3 cellular contexts compared by ENCODE assay signal in genomic region chr17:82344175-82344907, GRCh38.
A peak's percentile ranks its signal among the peaks of the same experiment; 100 is the strongest.
TF ChIP-seq lines count a peak whose summit lies in the region.

No MANE protein-coding gene starts in this region.

TF ChIP-seq in HEK293, 187 proteins besides CTCF, POLR2A, EP300 and RAD21 (continues in another document):
- TF ChIP-seq ZNF341 (tag by site-specific recombination; IDR thresholded peaks at IDR 0.05; ENCODE audit: low read depth), result 0 out of 2 replicates have a peak, but pooled peaks have one; percentile 17
- no peak for TF ChIP-seq ZNF23 (tag by site-specific recombination; IDR thresholded peaks at IDR 0.05; ENCODE audit: borderline replicate concordance)
- no peak for TF ChIP-seq ZNF24 (tag by site-specific recombination; IDR thresholded peaks at IDR 0.05)
- TF ChIP-seq, protein P1, sequence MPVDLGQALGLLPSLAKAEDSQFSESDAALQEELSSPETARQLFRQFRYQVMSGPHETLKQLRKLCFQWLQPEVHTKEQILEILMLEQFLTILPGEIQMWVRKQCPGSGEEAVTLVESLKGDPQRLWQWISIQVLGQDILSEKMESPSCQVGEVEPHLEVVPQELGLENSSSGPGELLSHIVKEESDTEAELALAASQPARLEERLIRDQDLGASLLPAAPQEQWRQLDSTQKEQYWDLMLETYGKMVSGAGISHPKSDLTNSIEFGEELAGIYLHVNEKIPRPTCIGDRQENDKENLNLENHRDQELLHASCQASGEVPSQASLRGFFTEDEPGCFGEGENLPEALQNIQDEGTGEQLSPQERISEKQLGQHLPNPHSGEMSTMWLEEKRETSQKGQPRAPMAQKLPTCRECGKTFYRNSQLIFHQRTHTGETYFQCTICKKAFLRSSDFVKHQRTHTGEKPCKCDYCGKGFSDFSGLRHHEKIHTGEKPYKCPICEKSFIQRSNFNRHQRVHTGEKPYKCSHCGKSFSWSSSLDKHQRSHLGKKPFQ (tag by site-specific recombination; IDR thresholded peaks at IDR 0.05), result no peak
- no peak for TF ChIP-seq ZNF266 (tag by site-specific recombination; IDR thresholded peaks at IDR 0.05; ENCODE audit: low read depth)
- TF ChIP-seq, protein P2, sequence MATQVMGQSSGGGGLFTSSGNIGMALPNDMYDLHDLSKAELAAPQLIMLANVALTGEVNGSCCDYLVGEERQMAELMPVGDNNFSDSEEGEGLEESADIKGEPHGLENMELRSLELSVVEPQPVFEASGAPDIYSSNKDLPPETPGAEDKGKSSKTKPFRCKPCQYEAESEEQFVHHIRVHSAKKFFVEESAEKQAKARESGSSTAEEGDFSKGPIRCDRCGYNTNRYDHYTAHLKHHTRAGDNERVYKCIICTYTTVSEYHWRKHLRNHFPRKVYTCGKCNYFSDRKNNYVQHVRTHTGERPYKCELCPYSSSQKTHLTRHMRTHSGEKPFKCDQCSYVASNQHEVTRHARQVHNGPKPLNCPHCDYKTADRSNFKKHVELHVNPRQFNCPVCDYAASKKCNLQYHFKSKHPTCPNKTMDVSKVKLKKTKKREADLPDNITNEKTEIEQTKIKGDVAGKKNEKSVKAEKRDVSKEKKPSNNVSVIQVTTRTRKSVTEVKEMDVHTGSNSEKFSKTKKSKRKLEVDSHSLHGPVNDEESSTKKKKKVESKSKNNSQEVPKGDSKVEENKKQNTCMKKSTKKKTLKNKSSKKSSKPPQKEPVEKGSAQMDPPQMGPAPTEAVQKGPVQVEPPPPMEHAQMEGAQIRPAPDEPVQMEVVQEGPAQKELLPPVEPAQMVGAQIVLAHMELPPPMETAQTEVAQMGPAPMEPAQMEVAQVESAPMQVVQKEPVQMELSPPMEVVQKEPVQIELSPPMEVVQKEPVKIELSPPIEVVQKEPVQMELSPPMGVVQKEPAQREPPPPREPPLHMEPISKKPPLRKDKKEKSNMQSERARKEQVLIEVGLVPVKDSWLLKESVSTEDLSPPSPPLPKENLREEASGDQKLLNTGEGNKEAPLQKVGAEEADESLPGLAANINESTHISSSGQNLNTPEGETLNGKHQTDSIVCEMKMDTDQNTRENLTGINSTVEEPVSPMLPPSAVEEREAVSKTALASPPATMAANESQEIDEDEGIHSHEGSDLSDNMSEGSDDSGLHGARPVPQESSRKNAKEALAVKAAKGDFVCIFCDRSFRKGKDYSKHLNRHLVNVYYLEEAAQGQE (tag by site-specific recombination; IDR thresholded peaks at IDR 0.05), result no peak
- TF ChIP-seq SALL2 (tag by site-specific recombination; IDR thresholded peaks at IDR 0.05; ENCODE audit: borderline replicate concordance), result no peak
- no peak for TF ChIP-seq ZNF629 (tag by site-specific recombination; IDR thresholded peaks at IDR 0.05)
- TF ChIP-seq ZNF175 (tag by site-specific recombination; IDR thresholded peaks at IDR 0.05), result no peak
- no peak for TF ChIP-seq ZNF184 (tag by site-specific recombination; IDR thresholded peaks at IDR 0.05)
- TF ChIP-seq WT1 (tag by site-specific recombination; IDR thresholded peaks at IDR 0.05), result no peak
- no peak for TF ChIP-seq KLF1 (tag by site-specific recombination; IDR thresholded peaks at IDR 0.05)
- TF ChIP-seq ZNF488 (tag by site-specific recombination; IDR thresholded peaks at IDR 0.05), result no peak
- peak; percentile 32; the same call in 1 of the 2 replicates for TF ChIP-seq GLIS1 (tag by site-specific recombination; IDR thresholded peaks at IDR 0.05)
- no peak for TF ChIP-seq ZNF623 (tag by site-specific recombination; IDR thresholded peaks at IDR 0.05)
- TF ChIP-seq OSR2 (tag by site-specific recombination; IDR thresholded peaks at IDR 0.05), result no peak
- TF ChIP-seq ZNF404 (tag by site-specific recombination; IDR thresholded peaks at IDR 0.05), result no peak

TF ChIP-seq in HepG2, 621 proteins besides CTCF, POLR2A, EP300 and RAD21 (continues in another document):
- TF ChIP-seq ZNF589 (CRISPR knock-in tag; conservative IDR thresholded peaks at IDR 0.05), result no peak
- peak; percentile 26 for TF ChIP-seq ZFX (CRISPR knock-in tag; IDR thresholded peaks at IDR 0.05; ENCODE audit: low read depth)
- TF ChIP-seq SETDB1 (CRISPR knock-in tag; IDR thresholded peaks at IDR 0.05; ENCODE audit: borderline replicate concordance), result no peak
- 0 out of 2 replicates have a peak, but pooled peaks have one; percentile 47 for TF ChIP-seq BRD4 (CRISPR knock-in tag; IDR thresholded peaks at IDR 0.05)
- TF ChIP-seq RBM22 (optimal IDR thresholded peaks at IDR 0.05; ENCODE audit: low read length), result no peak
- TF ChIP-seq, protein P3, sequence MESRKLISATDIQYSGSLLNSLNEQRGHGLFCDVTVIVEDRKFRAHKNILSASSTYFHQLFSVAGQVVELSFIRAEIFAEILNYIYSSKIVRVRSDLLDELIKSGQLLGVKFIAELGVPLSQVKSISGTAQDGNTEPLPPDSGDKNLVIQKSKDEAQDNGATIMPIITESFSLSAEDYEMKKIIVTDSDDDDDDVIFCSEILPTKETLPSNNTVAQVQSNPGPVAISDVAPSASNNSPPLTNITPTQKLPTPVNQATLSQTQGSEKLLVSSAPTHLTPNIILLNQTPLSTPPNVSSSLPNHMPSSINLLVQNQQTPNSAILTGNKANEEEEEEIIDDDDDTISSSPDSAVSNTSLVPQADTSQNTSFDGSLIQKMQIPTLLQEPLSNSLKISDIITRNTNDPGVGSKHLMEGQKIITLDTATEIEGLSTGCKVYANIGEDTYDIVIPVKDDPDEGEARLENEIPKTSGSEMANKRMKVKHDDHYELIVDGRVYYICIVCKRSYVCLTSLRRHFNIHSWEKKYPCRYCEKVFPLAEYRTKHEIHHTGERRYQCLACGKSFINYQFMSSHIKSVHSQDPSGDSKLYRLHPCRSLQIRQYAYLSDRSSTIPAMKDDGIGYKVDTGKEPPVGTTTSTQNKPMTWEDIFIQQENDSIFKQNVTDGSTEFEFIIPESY (CRISPR knock-in tag; IDR thresholded peaks at IDR 0.05), result peak; percentile 29; the same call in 1 of the 2 replicates
- TF ChIP-seq ZNF547 (CRISPR knock-in tag; IDR thresholded peaks at IDR 0.05), result peak; percentile 11; the same call in 1 of the 2 replicates
- no peak for TF ChIP-seq ZNF850 (CRISPR knock-in tag; conservative IDR thresholded peaks at IDR 0.05)
- TF ChIP-seq, protein P4, sequence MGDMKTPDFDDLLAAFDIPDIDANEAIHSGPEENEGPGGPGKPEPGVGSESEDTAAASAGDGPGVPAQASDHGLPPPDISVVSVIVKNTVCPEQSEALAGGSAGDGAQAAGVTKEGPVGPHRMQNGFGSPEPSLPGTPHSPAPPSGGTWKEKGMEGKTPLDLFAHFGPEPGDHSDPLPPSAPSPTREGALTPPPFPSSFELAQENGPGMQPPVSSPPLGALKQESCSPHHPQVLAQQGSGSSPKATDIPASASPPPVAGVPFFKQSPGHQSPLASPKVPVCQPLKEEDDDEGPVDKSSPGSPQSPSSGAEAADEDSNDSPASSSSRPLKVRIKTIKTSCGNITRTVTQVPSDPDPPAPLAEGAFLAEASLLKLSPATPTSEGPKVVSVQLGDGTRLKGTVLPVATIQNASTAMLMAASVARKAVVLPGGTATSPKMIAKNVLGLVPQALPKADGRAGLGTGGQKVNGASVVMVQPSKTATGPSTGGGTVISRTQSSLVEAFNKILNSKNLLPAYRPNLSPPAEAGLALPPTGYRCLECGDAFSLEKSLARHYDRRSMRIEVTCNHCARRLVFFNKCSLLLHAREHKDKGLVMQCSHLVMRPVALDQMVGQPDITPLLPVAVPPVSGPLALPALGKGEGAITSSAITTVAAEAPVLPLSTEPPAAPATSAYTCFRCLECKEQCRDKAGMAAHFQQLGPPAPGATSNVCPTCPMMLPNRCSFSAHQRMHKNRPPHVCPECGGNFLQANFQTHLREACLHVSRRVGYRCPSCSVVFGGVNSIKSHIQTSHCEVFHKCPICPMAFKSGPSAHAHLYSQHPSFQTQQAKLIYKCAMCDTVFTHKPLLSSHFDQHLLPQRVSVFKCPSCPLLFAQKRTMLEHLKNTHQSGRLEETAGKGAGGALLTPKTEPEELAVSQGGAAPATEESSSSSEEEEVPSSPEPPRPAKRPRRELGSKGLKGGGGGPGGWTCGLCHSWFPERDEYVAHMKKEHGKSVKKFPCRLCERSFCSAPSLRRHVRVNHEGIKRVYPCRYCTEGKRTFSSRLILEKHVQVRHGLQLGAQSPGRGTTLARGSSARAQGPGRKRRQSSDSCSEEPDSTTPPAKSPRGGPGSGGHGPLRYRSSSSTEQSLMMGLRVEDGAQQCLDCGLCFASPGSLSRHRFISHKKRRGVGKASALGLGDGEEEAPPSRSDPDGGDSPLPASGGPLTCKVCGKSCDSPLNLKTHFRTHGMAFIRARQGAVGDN (CRISPR knock-in tag; IDR thresholded peaks at IDR 0.05), result peak; percentile 72
- TF ChIP-seq THAP11 (CRISPR knock-in tag; IDR thresholded peaks at IDR 0.05), result 0 out of 2 replicates have a peak, but pooled peaks have one; percentile 1
- TF ChIP-seq ZNF256 (CRISPR knock-in tag; conservative IDR thresholded peaks at IDR 0.05), result no peak
- TF ChIP-seq ZNF629 (CRISPR knock-in tag; conservative IDR thresholded peaks at IDR 0.05), result no peak
- no peak for TF ChIP-seq ZNF362 (CRISPR knock-in tag; IDR thresholded peaks at IDR 0.05; ENCODE audit: borderline replicate concordance)

TF ChIP-seq in GM23338, 12 proteins besides CTCF, POLR2A, EP300 and RAD21 (continues in another document):
- TF ChIP-seq, protein P2 (IDR thresholded peaks at IDR 0.05; ENCODE audit: unreplicated experiment), result no peak
- TF ChIP-seq, protein P5, sequence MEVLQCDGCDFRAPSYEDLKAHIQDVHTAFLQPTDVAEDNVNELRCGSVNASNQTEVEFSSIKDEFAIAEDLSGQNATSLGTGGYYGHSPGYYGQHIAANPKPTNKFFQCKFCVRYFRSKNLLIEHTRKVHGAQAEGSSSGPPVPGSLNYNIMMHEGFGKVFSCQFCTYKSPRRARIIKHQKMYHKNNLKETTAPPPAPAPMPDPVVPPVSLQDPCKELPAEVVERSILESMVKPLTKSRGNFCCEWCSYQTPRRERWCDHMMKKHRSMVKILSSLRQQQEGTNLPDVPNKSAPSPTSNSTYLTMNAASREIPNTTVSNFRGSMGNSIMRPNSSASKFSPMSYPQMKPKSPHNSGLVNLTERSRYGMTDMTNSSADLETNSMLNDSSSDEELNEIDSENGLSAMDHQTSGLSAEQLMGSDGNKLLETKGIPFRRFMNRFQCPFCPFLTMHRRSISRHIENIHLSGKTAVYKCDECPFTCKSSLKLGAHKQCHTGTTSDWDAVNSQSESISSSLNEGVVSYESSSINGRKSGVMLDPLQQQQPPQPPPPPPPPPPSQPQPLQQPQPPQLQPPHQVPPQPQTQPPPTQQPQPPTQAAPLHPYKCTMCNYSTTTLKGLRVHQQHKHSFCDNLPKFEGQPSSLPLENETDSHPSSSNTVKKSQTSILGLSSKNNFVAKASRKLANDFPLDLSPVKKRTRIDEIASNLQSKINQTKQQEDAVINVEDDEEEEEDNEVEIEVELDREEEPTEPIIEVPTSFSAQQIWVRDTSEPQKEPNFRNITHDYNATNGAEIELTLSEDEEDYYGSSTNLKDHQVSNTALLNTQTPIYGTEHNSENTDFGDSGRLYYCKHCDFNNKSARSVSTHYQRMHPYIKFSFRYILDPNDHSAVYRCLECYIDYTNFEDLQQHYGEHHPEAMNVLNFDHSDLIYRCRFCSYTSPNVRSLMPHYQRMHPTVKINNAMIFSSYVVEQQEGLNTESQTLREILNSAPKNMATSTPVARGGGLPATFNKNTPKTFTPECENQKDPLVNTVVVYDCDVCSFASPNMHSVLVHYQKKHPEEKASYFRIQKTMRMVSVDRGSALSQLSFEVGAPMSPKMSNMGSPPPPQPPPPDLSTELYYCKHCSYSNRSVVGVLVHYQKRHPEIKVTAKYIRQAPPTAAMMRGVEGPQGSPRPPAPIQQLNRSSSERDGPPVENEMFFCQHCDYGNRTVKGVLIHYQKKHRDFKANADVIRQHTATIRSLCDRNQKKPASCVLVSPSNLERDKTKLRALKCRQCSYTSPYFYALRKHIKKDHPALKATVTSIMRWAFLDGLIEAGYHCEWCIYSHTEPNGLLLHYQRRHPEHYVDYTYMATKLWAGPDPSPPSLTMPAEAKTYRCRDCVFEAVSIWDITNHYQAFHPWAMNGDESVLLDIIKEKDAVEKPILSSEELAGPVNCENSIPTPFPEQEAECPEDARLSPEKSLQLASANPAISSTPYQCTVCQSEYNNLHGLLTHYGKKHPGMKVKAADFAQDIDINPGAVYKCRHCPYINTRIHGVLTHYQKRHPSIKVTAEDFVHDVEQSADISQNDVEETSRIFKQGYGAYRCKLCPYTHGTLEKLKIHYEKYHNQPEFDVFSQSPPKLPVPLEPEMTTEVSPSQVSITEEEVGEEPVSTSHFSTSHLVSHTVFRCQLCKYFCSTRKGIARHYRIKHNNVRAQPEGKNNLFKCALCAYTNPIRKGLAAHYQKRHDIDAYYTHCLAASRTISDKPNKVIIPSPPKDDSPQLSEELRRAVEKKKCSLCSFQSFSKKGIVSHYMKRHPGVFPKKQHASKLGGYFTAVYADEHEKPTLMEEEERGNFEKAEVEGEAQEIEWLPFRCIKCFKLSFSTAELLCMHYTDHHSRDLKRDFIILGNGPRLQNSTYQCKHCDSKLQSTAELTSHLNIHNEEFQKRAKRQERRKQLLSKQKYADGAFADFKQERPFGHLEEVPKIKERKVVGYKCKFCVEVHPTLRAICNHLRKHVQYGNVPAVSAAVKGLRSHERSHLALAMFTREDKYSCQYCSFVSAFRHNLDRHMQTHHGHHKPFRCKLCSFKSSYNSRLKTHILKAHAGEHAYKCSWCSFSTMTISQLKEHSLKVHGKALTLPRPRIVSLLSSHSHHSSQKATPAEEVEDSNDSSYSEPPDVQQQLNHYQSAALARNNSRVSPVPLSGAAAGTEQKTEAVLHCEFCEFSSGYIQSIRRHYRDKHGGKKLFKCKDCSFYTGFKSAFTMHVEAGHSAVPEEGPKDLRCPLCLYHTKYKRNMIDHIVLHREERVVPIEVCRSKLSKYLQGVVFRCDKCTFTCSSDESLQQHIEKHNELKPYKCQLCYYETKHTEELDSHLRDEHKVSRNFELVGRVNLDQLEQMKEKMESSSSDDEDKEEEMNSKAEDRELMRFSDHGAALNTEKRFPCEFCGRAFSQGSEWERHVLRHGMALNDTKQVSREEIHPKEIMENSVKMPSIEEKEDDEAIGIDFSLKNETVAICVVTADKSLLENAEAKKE (CRISPR knock-in tag; IDR thresholded peaks at IDR 0.05), result no peak
- TF ChIP-seq STAT1 (IDR thresholded peaks at IDR 0.05; ENCODE audit: unreplicated experiment) (no peak), ZNF331 (CRISPR knock-in tag; IDR thresholded peaks at IDR 0.05; ENCODE audit: low read depth) (no peak), CREB1 (CRISPR knock-in tag; IDR thresholded peaks at IDR 0.05; ENCODE audit: low read depth) (no peak), NANOG (IDR thresholded peaks at IDR 0.05; ENCODE audit: borderline replicate concordance) (no peak)
